In genomic region chr22:26323013-26323412, GRCh38 we compare ENCODE assay signal across 18 cellular contexts.
DNase-seq lines count a peak whose midpoint lies in the region; ATAC-seq and TF ChIP-seq lines count a peak whose summit lies in the region.
"Had no signal": no experiment of that assay in that cellular context is flagged by ENCODE, and none has a peak within 500 bp of the region (broad histone marks: within the 10 kb centered on the region; RNA-seq: fewer than 3 reads in every experiment).

No MANE protein-coding gene starts in this region.

- H3K36me3 ChIP-seq in SK-N-SH (replicated peaks in 1 of 2; ENCODE audit: control insufficient read depth in 1 of 2, insufficient read depth in 2 of 2, low read length in 1 of 2) (no peaks in the 10 kb centered on the region), mammary epithelial cell (ENCODE audit: insufficient read depth, low read length) (no peaks in the 10 kb centered on the region)
- H3K36me3 ChIP-seq: BLaER1, MG63, Peyer's patch had no signal

- in situ Hi-C loops in mammary epithelial cell (cut with MboI; ENCODE audit: low sequenced_read_pairs in 2 of 2): no loop called here

- no peaks in the 10 kb centered on the region for H3F3A ChIP-seq in SK-N-SH (replicated peaks; ENCODE audit: insufficient read depth)

- CTCF ChIA-PET in SK-N-SH (lab: Yijun Ruan, JAX) (interaction anchor here (1.2 to 11.6 kb wide), 3 partner anchors 8 to 550 kb away, joined by 3 to 133 read pairs (median 22); partner anchors contain the start of gene SEZ6L), mammary epithelial cell (lab: Charles Lee; ENCODE audit: low non-redundant PET) (no interaction called here)

- H4K20me1 ChIP-seq in SK-N-SH (ENCODE audit: insufficient read depth) (no peaks in the 10 kb centered on the region), mammary epithelial cell (ENCODE audit: insufficient read depth, low read length) (no peaks in the 10 kb centered on the region)
- H4K20me1 ChIP-seq: BLaER1 had no signal

- H3K27me3 ChIP-seq in SK-N-SH (ENCODE audit: insufficient read depth): no peaks in the 10 kb centered on the region
- H3K27me3 ChIP-seq in mammary epithelial cell (ENCODE audit: insufficient read depth, low read length): no peaks in the 10 kb centered on the region
- H3K27me3 ChIP-seq: BLaER1, MG63, Peyer's patch had no signal

- no peak for ATAC-seq in SK-N-SH treated with all-trans-retinoic acid at 6 μM for 48 hours
- no peak for ATAC-seq in GM18505 (IDR thresholded peaks at IDR 0.05; ENCODE audit: unreplicated experiment)

- H3K9me3 ChIP-seq in SK-N-SH: no peaks in the 10 kb centered on the region
- H3K9me3 ChIP-seq in mammary epithelial cell (replicated peaks; ENCODE audit: insufficient read depth, low read length): no peaks in the 10 kb centered on the region
- H3K9me3 ChIP-seq: BLaER1, MG63, Peyer's patch had no signal

- BruUV-seq in mammary epithelial cell (replicated peaks; lab: Mats Ljungman, UMichigan): no TSS peak

- no peak overlapping the region for H3K9ac ChIP-seq in SK-N-SH
- no peak overlapping the region for H3K9ac ChIP-seq in mammary epithelial cell (ENCODE audit: insufficient read depth, low read length)
- H3K9ac ChIP-seq: BLaER1 had no signal

- no peak overlapping the region for H2AFZ ChIP-seq in SK-N-SH (ENCODE audit: low read depth)
- H2AFZ ChIP-seq in mammary epithelial cell (ENCODE audit: low read depth, low read length): no peak overlapping the region

- TF ChIP-seq POLR2A in GM18505 (IDR thresholded peaks at IDR 0.05; ENCODE audit: borderline replicate concordance, extremely low read depth, insufficient read depth, insufficient read length): no peak

- POLR2A ChIA-PET in SK-N-SH (lab: Yijun Ruan, JAX): no interaction called here

- intact Hi-C loops in mammary epithelial cell (cut with micrococcal nuclease): loop anchor here (10.0 kb wide), 1 partner anchor 1088 kb away; no protein-coding TSS in a partner anchor

- H3K79me2 ChIP-seq in SK-N-SH (ENCODE audit: insufficient read depth) (no peaks in the 10 kb centered on the region), mammary epithelial cell (ENCODE audit: insufficient read depth, low read length) (no peaks in the 10 kb centered on the region)

- H3K4me2 ChIP-seq in SK-N-SH (0 out of 2 replicates have a peak overlapping the region, but pooled peaks have one; percentile 19), mammary epithelial cell (ENCODE audit: insufficient read depth, low read depth, low read length) (peak overlapping the region; percentile 52)
- H3K4me2 ChIP-seq: BLaER1 had no signal

- peaks cover 6 to 7% of the 10 kb centered on the region in 2 experiments; a peak in 2 of 4 replicates for H3K4me1 ChIP-seq in SK-N-SH (ENCODE audit: control insufficient read depth in 1 of 2, insufficient read depth in 2 of 2, low read depth in 1 of 2, low read length in 1 of 2)
- peaks cover 17% of the 10 kb centered on the region for H3K4me1 ChIP-seq in mammary epithelial cell (ENCODE audit: insufficient read depth, low read length)
- H3K4me1 ChIP-seq: Peyer's patch had no signal

- H3K27ac ChIP-seq in SK-N-SH (ENCODE audit: low read depth in 2 of 2, low read length in 1 of 2): no peak overlapping the region
- no peak overlapping the region for H3K27ac ChIP-seq in mammary epithelial cell (ENCODE audit: insufficient read depth, low read depth, low read length)
- H3K27ac ChIP-seq: 22Rv1, BLaER1, Peyer's patch had no signal

- DNase-seq in SK-N-SH (no peak), mammary epithelial cell (peak; percentile 20), myocyte (ENCODE audit: low read depth) (peak; percentile 13), DMS53 treated with DMSO at 0.1 percent for 48 hours (lab: John Stamatoyannopoulos, UW; ENCODE audit: unreplicated experiment) (no peak), SHP77 treated with DMSO at 0.1 percent for 48 hours (lab: John Stamatoyannopoulos, UW) (no peak)
- no peak for DNase-seq in activated naive CD4-positive, alpha-beta T cell (lab: John Stamatoyannopoulos, UW)
- DNase-seq: CD8-positive, alpha-beta memory T cell; DMS153; KG1; NCI-H1092 treated with DMSO at 0.1 percent for 48 hours; NCI-H1694 treated with DMSO at 0.1 percent for 48 hours; NCI-H774; Peyer's patch had no signal

- no peak for TF ChIP-seq RAD21 in SK-N-SH (IDR thresholded peaks at IDR 0.05; ENCODE audit: low read length)

- dilution Hi-C loops in mammary epithelial cell (cut with HindIII; ENCODE audit: low sequenced_read_pairs): no loop called here

- no peak for TF ChIP-seq CTCF in SK-N-SH (IDR thresholded peaks at IDR 0.05)
- TF ChIP-seq CTCF in mammary epithelial cell (conservative IDR thresholded peaks at IDR 0.05 in 1 of 2, IDR thresholded peaks at IDR 0.05 in 1 of 2; ENCODE audit: extremely low read depth in 1 of 2, insufficient read depth in 1 of 2, low read depth in 1 of 2, low read length in 2 of 2): no peak

- H3K4me3 ChIP-seq in SK-N-SH (ENCODE audit: low read depth in 2 of 2, low read length in 1 of 2) (no peak overlapping the region), mammary epithelial cell (replicated peaks in 1 of 3; ENCODE audit: insufficient read depth in 1 of 3, low read depth in 2 of 3, low read length in 3 of 3) (no peak overlapping the region)
- H3K4me3 ChIP-seq: BLaER1, MG63, Peyer's patch had no signal

- no peak for TF ChIP-seq EP300 in SK-N-SH (IDR thresholded peaks at IDR 0.05; ENCODE audit: borderline replicate concordance in 1 of 2, low read depth in 1 of 2, low read length in 1 of 2)

- 55% methylated on average over 5 of the region's 5 CpGs for WGBS in SK-N-SH (ENCODE audit: low lambda C conversion rate)
- WGBS in mammary epithelial cell (ENCODE audit: low coverage, missing lambda C conversion rate): 42% methylated on average over 4 of the region's 5 CpGs

- no peaks in the 10 kb centered on the region for H3K9me2 ChIP-seq in SK-N-SH

TF ChIP-seq in SK-N-SH, 30 proteins besides CTCF, POLR2A, EP300 and RAD21:
- TF ChIP-seq TAF1 (IDR thresholded peaks at IDR 0.05; ENCODE audit: borderline replicate concordance, low read depth, low read length) (no peak), JUND (IDR thresholded peaks at IDR 0.05) (no peak), SIN3A (IDR thresholded peaks at IDR 0.05; ENCODE audit: borderline replicate concordance, low read depth, low read length) (no peak), ELF1 (IDR thresholded peaks at IDR 0.05) (no peak), RXRA (IDR thresholded peaks at IDR 0.05; ENCODE audit: borderline replicate concordance, low read depth) (no peak), FOSL2 (IDR thresholded peaks at IDR 0.05; ENCODE audit: borderline replicate concordance, low read depth) (no peak), FOXJ3 (CRISPR knock-in tag; IDR thresholded peaks at IDR 0.05) (no peak)

TF ChIP-seq in SK-N-SH treated with all-trans-retinoic acid at 6 μM for 48 hours, 23 proteins besides CTCF, POLR2A, EP300 and RAD21 (continues in another document):
- TF ChIP-seq TSHZ2 (CRISPR knock-in tag; IDR thresholded peaks at IDR 0.05): no peak
- no peak for TF ChIP-seq ZC3H10 (CRISPR knock-in tag; IDR thresholded peaks at IDR 0.05)
- TF ChIP-seq ARNTL (CRISPR knock-in tag; IDR thresholded peaks at IDR 0.05; ENCODE audit: borderline replicate concordance, low read depth): no peak
- no peak for TF ChIP-seq RARB (CRISPR knock-in tag; IDR thresholded peaks at IDR 0.05)
- no peak for TF ChIP-seq CSRNP3 (CRISPR knock-in tag; IDR thresholded peaks at IDR 0.05)
- TF ChIP-seq CSDC2 (CRISPR knock-in tag; IDR thresholded peaks at IDR 0.05): no peak
- no peak for TF ChIP-seq ESRRG (CRISPR knock-in tag; IDR thresholded peaks at IDR 0.05)
- TF ChIP-seq ZFP30 (CRISPR knock-in tag; IDR thresholded peaks at IDR 0.05): no peak

Comparison
In these comparisons a context has a peak if more than half of its experiments do, and no peak if none do; other contexts are left out.
1. DNase-seq: peak in mammary epithelial cell (single experiment) and myocyte (single experiment); none in SK-N-SH (single experiment), DMS53 treated with DMSO at 0.1 percent for 48 hours (single experiment), activated naive CD4-positive, alpha-beta T cell (0 of 4) and SHP77 treated with DMSO at 0.1 percent for 48 hours (single experiment).